Comparison of ENCODE assay signal across 9 cellular contexts in genomic region chr2:24456610-24457556, GRCh38. TPM values are rescaled to one million over a fixed set of nuclear protein-coding genes. Genes with fewer than 3 reads are reported as not detected.
DNase-seq lines count a peak whose midpoint lies in the region; ATAC-seq and TF ChIP-seq lines count a peak whose summit lies in the region.
"Had no signal": no experiment of that assay in that cellular context is flagged by ENCODE, and none has a peak within 500 bp of the region (broad histone marks: within the 10 kb centered on the region; RNA-seq: fewer than 3 reads in every experiment).

No MANE protein-coding gene starts in this region.

- no peaks in the 10 kb centered on the region for H3K9me3 ChIP-seq in CD8-positive, alpha-beta T cell (ENCODE audit: low read length)

- H3K27ac Mint-ChIP-seq in CD8-positive, alpha-beta T cell, result no peak overlapping the region

- H3K4me3 Mint-ChIP-seq in CD8-positive, alpha-beta T cell, result no peak overlapping the region
- H3K4me3 Mint-ChIP-seq: central memory CD8-positive, alpha-beta T cell had no signal

- H3K4me3 ChIP-seq in retinal pigment epithelial cell (ENCODE audit: low read length), result no peak overlapping the region
- no peak overlapping the region for H3K4me3 ChIP-seq in CD8-positive, alpha-beta T cell (ENCODE audit: low read depth, low read length)

- peak; percentile 86 for DNase-seq in ELR (ENCODE audit: low read depth)
- DNase-seq in RKO (ENCODE audit: low spot score), result peak; percentile 82
- DNase-seq in fibroblast of gingiva (ENCODE audit: low read depth), result peak; percentile 63
- DNase-seq in retinal pigment epithelial cell (ENCODE audit: low read depth), result peak; percentile 17
- no peak for DNase-seq in NCI-H748 treated with DMSO at 0.1 percent for 48 hours (lab: John Stamatoyannopoulos, UW)
- no peak for DNase-seq in CD8-positive, alpha-beta T cell
- no peak for DNase-seq in NCI-H2107 (lab: John Stamatoyannopoulos, UW)

- POLR2A ChIA-PET in CD8-positive, alpha-beta T cell (lab: Charles Lee), result no interaction called here

- no peaks in the 10 kb centered on the region for H3K9me3 Mint-ChIP-seq in CD8-positive, alpha-beta T cell
- H3K9me3 Mint-ChIP-seq: central memory CD8-positive, alpha-beta T cell had no signal

- ATAC-seq in CD8-positive, alpha-beta T cell, result no peak
- ATAC-seq in GM18505 (IDR thresholded peaks at IDR 0.05; ENCODE audit: unreplicated experiment), result no peak

- no peaks in the 10 kb centered on the region for H3K27me3 Mint-ChIP-seq in CD8-positive, alpha-beta T cell (ENCODE audit: low read depth)
- H3K27me3 Mint-ChIP-seq: central memory CD8-positive, alpha-beta T cell had no signal

- TF ChIP-seq POLR2A in GM18505 (IDR thresholded peaks at IDR 0.05; ENCODE audit: borderline replicate concordance, extremely low read depth, insufficient read depth, insufficient read length), result no peak

- no peaks in the 10 kb centered on the region for H3K27me3 ChIP-seq in CD8-positive, alpha-beta T cell (ENCODE audit: insufficient read depth, low read length)

- intact Hi-C loops in CD8-positive, alpha-beta T cell (cut with DNase I, micrococcal nuclease), result no loop called here

- H3K36me3 Mint-ChIP-seq in CD8-positive, alpha-beta T cell, result no peaks in the 10 kb centered on the region

- H3K4me1 Mint-ChIP-seq in CD8-positive, alpha-beta T cell (ENCODE audit: low read depth), result peaks cover under 1% of the 10 kb centered on the region

- no peak for TF ChIP-seq CTCF in retinal pigment epithelial cell (conservative IDR thresholded peaks at IDR 0.05; ENCODE audit: low read depth, low read length)
- TF ChIP-seq CTCF in CD8-positive, alpha-beta T cell (IDR thresholded peaks at IDR 0.05), result no peak

- no peak overlapping the region for H3K27ac ChIP-seq in CD8-positive, alpha-beta T cell (ENCODE audit: low read depth, low read length)

- no peaks in the 10 kb centered on the region for H3K4me1 ChIP-seq in CD8-positive, alpha-beta T cell (ENCODE audit: insufficient read depth, low read length)

- H3K36me3 ChIP-seq in CD8-positive, alpha-beta T cell (ENCODE audit: insufficient read depth, low read length), result no peaks in the 10 kb centered on the region

- CTCF ChIA-PET in CD8-positive, alpha-beta T cell (lab: Charles Lee), result interaction anchor here (1.5 kb wide), 1 partner anchor 47 kb away, joined by 4 read pairs; no protein-coding TSS in a partner anchor

RNA-seq across cellular contexts. Expression of gene NCOA1, which starts 34.2 kb away (rescaled TPM):
- 10 to 100 TPM; 32.6 to 33.5 TPM for total RNA-seq in CD8-positive, alpha-beta T cell

Comparison
In these comparisons a context has a peak if more than half of its experiments do, and no peak if none do; other contexts are left out.
1. DNase-seq: peak in ELR (single experiment), RKO (single experiment), fibroblast of gingiva (single experiment) and retinal pigment epithelial cell (single experiment); none in NCI-H748 treated with DMSO at 0.1 percent for 48 hours (single experiment), CD8-positive, alpha-beta T cell (0 of 7) and NCI-H2107 (single experiment).